In genomic region chr1:32702599-32703478, GRCh38 we compare ENCODE assay signal across 8 cellular contexts. TPM values are rescaled to one million over a fixed set of nuclear protein-coding genes. Genes with fewer than 3 reads are reported as not detected.
DNase-seq lines count a peak whose midpoint lies in the region; ATAC-seq and TF ChIP-seq lines count a peak whose summit lies in the region.

Gene SYNC, minus strand, starts transcription at chr1:32702770. Its CDS starts 110 bp downstream, at chr1:32702660.

- H3K27me3 Mint-ChIP-seq in HFFc6 (ENCODE audit: insufficient read depth) (peaks cover 2% of the 10 kb centered on the region; the same call in 1 of the 2 replicates), neural progenitor cell (ENCODE audit: insufficient read depth, low read depth) (peaks cover 31% of the 10 kb centered on the region)
- peaks cover 23% of the 10 kb centered on the region for H3K27me3 Mint-ChIP-seq in activated naive CD4-positive, alpha-beta T cell treated with anti-CD3 and anti-CD28 coated beads, Interleukin-2, amount 50 U/mL, for 24 hours

- H3K36me3 ChIP-seq in BLaER1 (no peaks in the 10 kb centered on the region), neural progenitor cell (no peaks in the 10 kb centered on the region)

- H3K27ac ChIP-seq in BLaER1 (no peak within 1 kb of the TSS), neural progenitor cell (no peak within 1 kb of the TSS)

- H3K4me3 ChIP-seq in BLaER1 (peak within 1 kb of the TSS; percentile 66), neural progenitor cell (peak within 1 kb of the TSS; percentile 69)

- no peak for TF ChIP-seq CTCF in HFFc6 (IDR thresholded peaks at IDR 0.05)
- no peak for TF ChIP-seq CTCF in neural progenitor cell (IDR thresholded peaks at IDR 0.05)

- H3K4me3 Mint-ChIP-seq in HFFc6 (peak within 1 kb of the TSS; percentile 92), neural progenitor cell (peak within 1 kb of the TSS; percentile 83)
- peak within 1 kb of the TSS; percentile 63 for H3K4me3 Mint-ChIP-seq in activated naive CD4-positive, alpha-beta T cell treated with anti-CD3 and anti-CD28 coated beads, Interleukin-2, amount 50 U/mL, for 24 hours

- H3K9me3 Mint-ChIP-seq in HFFc6, result no peaks in the 10 kb centered on the region
- H3K9me3 Mint-ChIP-seq in activated naive CD4-positive, alpha-beta T cell treated with anti-CD3 and anti-CD28 coated beads, Interleukin-2, amount 50 U/mL, for 24 hours, result no peaks in the 10 kb centered on the region
- H3K9me3 Mint-ChIP-seq in neural progenitor cell, result no peaks in the 10 kb centered on the region

- H3K4me2 ChIP-seq in BLaER1 (peak within 1 kb of the TSS; percentile 98), neural progenitor cell (peak within 1 kb of the TSS; percentile 94)

- DNase-seq in HFFc6 (peak; percentile 58), globus pallidus (ENCODE audit: low spot score) (peak; percentile 9), neural progenitor cell (ENCODE audit: low spot score) (peak; percentile 58), DMS114 treated with DMSO at 0.1 percent for 48 hours (lab: John Stamatoyannopoulos, UW; ENCODE audit: unreplicated experiment) (no peak)
- DNase-seq in stimulated activated CD8-positive, alpha-beta memory T cell treated with anti-CD3 and anti-CD28 coated beads, Interleukin-4, amount 100 ng/mL, for 48 hours, result no peak

- peaks cover 54% of the 10 kb centered on the region for H3K4me1 Mint-ChIP-seq in HFFc6 (ENCODE audit: low read depth)
- H3K4me1 Mint-ChIP-seq in activated naive CD4-positive, alpha-beta T cell treated with anti-CD3 and anti-CD28 coated beads, Interleukin-2, amount 50 U/mL, for 24 hours, result peaks cover 12% of the 10 kb centered on the region
- H3K4me1 Mint-ChIP-seq in neural progenitor cell, result peaks cover 18% of the 10 kb centered on the region

- peaks cover 5% of the 10 kb centered on the region for H3F3A ChIP-seq in neural progenitor cell (ENCODE audit: low read depth)

- no peaks in the 10 kb centered on the region for H3K79me2 ChIP-seq in neural progenitor cell (ENCODE audit: low read depth)

- peak within 1 kb of the TSS; percentile 76 for H2AFZ ChIP-seq in neural progenitor cell (replicated peaks)

- H3K27ac Mint-ChIP-seq in HFFc6 (peak within 1 kb of the TSS; percentile 98), neural progenitor cell (no peak within 1 kb of the TSS)
- H3K27ac Mint-ChIP-seq in activated naive CD4-positive, alpha-beta T cell treated with anti-CD3 and anti-CD28 coated beads, Interleukin-2, amount 50 U/mL, for 24 hours, result no peak within 1 kb of the TSS

- H3K27me3 ChIP-seq in BLaER1, result peaks cover 43% of the 10 kb centered on the region
- H3K27me3 ChIP-seq in neural progenitor cell, result peaks cover 43% of the 10 kb centered on the region

- H3K36me3 Mint-ChIP-seq in HFFc6 (ENCODE audit: low read depth) (peaks cover 10% of the 10 kb centered on the region), neural progenitor cell (no peaks in the 10 kb centered on the region)
- H3K36me3 Mint-ChIP-seq in activated naive CD4-positive, alpha-beta T cell treated with anti-CD3 and anti-CD28 coated beads, Interleukin-2, amount 50 U/mL, for 24 hours, result peaks cover 2% of the 10 kb centered on the region

- no peak for ATAC-seq in HG03095 (IDR thresholded peaks at IDR 0.05; ENCODE audit: unreplicated experiment)

- H3K9ac ChIP-seq in BLaER1 (peak within 1 kb of the TSS; percentile 38; the same call in 1 of the 2 replicates), neural progenitor cell (no peak within 1 kb of the TSS)

- H4K20me1 ChIP-seq in BLaER1 (peaks cover 15% of the 10 kb centered on the region; the same call in 1 of the 2 replicates), neural progenitor cell (ENCODE audit: low read depth) (no peaks in the 10 kb centered on the region)

- no peaks in the 10 kb centered on the region for H3K9me3 ChIP-seq in BLaER1
- H3K9me3 ChIP-seq in neural progenitor cell (ENCODE audit: low read depth), result no peaks in the 10 kb centered on the region

- peaks cover 43% of the 10 kb centered on the region for H3K4me1 ChIP-seq in BLaER1
- peaks cover 15% of the 10 kb centered on the region for H3K4me1 ChIP-seq in neural progenitor cell

RNA-seq across cellular contexts. Expression of gene SYNC, which starts in this region (rescaled TPM):
- total RNA-seq in HFFc6 (2021; fragmentation: NEBNext Ultra II Directional; extraction: Animal tissue kit (Norgen Biotek cat#: 25700)), result 10 to 100 TPM; 40.8 to 51.1 (median 48.1) TPM
- not detected in 2 replicates for total RNA-seq in neural progenitor cell (ENCODE audit: low replicate concordance)

Comparison
In these comparisons a context has a peak if more than half of its experiments do, and no peak if none do; other contexts are left out.
1. RNA of gene SYNC (total RNA-seq): 40.8 to 51.1 TPM in HFFc6; not detected in neural progenitor cell; every median in the first group is over 10 times any median in the second.
2. Peak in DNase-seq, H3K4me3 ChIP-seq and H3K4me2 ChIP-seq in neural progenitor cell; RNA of the gene not detected or under 1 TPM.
3. DNase-seq: peak in HFFc6 (single experiment) and globus pallidus (single experiment); none in DMS114 treated with DMSO at 0.1 percent for 48 hours (single experiment) and stimulated activated CD8-positive, alpha-beta memory T cell treated with anti-CD3 and anti-CD28 coated beads, Interleukin-4, amount 100 ng/mL, for 48 hours (single experiment).
4. Peak in every context shown above with its lines, with median percentiles within 50 percentile points of each other: H3K4me3 Mint-ChIP-seq.